8 cellular contexts compared by ENCODE assay signal in genomic region chr17:75979705-75980187, GRCh38. TPM values are rescaled to one million over a fixed set of nuclear protein-coding genes. Genes with fewer than 3 reads are reported as not detected.
DNase-seq lines count a peak whose midpoint lies in the region; ATAC-seq, FAIRE-seq and TF ChIP-seq lines count a peak whose summit lies in the region.

No MANE protein-coding gene starts in this region.

- CTCF ChIA-PET in GM10248 (lab: Yijun Ruan, JAX) = interaction anchor here (1.1 to 1.5 kb wide), 2 partner anchors 12 to 20 kb away, joined by 5 read pairs; partner anchors contain the start of gene CDK3

- WGBS in iPS DF 6.9 (ENCODE audit: insufficient coverage, insufficient read length) = no CpG with 5 or more reads among the region's 19 CpGs
- WGBS in smooth muscle cell (ENCODE audit: low lambda C conversion rate) = 3% methylated on average over 19 of the region's 19 CpGs

- no peaks in the 10 kb centered on the region for H3K36me3 ChIP-seq in iPS DF 6.9 (ENCODE audit: control insufficient read depth, insufficient read depth, low read length)
- H3K36me3 ChIP-seq in smooth muscle cell (ENCODE audit: low read depth) = no peaks in the 10 kb centered on the region

- TF ChIP-seq CTCF in smooth muscle cell (IDR thresholded peaks at IDR 0.05; ENCODE audit: borderline replicate concordance, insufficient read depth, poor library complexity, severe bottlenecking) (no peak), GM10248 (IDR thresholded peaks at IDR 0.05; ENCODE audit: control extremely low read depth, extremely low read depth, low read depth, missing control alignments) (no peak)

- H3K27me3 Mint-ChIP-seq in activated naive CD8-positive, alpha-beta T cell = no peaks in the 10 kb centered on the region

- DNase-seq in iPS DF 6.9 (ENCODE audit: low read depth, low spot score) (no peak), smooth muscle cell (lab: John Stamatoyannopoulos, UW; ENCODE audit: unreplicated experiment) (no peak), GM10248 (ENCODE audit: extremely low spot score) (no peak), RCC 7860 (ENCODE audit: low spot score) (no peak)

- H3K9me3 Mint-ChIP-seq in activated naive CD8-positive, alpha-beta T cell (ENCODE audit: low read depth) = no peaks in the 10 kb centered on the region

- no peaks in the 10 kb centered on the region for H3K27me3 ChIP-seq in iPS DF 6.9 (ENCODE audit: control insufficient read depth, insufficient read depth, low read length)
- no peaks in the 10 kb centered on the region for H3K27me3 ChIP-seq in smooth muscle cell (ENCODE audit: low read depth)

- peaks cover 38% of the 10 kb centered on the region for H3K4me1 Mint-ChIP-seq in activated naive CD8-positive, alpha-beta T cell (ENCODE audit: low read depth)

- no peaks in the 10 kb centered on the region for H3K9me3 ChIP-seq in iPS DF 6.9 (ENCODE audit: control insufficient read depth, insufficient read depth, low read length)
- H3K9me3 ChIP-seq in smooth muscle cell (replicated peaks; ENCODE audit: low read depth) = no peaks in the 10 kb centered on the region

- H3K79me2 ChIP-seq in smooth muscle cell (ENCODE audit: low read depth) = peaks cover 36% of the 10 kb centered on the region

- peaks cover 26% of the 10 kb centered on the region for H4K20me1 ChIP-seq in smooth muscle cell (ENCODE audit: low read depth)

- peak overlapping the region; percentile 99 for H3K9ac ChIP-seq in smooth muscle cell (ENCODE audit: low read depth)

- H2AFZ ChIP-seq in smooth muscle cell (ENCODE audit: low read depth) = no peak overlapping the region

- no peak for FAIRE-seq in RCC 7860 (lab: Jason Lieb, UNC)

- H3F3A ChIP-seq in smooth muscle cell (ENCODE audit: low read depth) = peaks cover 23% of the 10 kb centered on the region

- H3K4me3 Mint-ChIP-seq in activated naive CD8-positive, alpha-beta T cell = peak overlapping the region; percentile 99

- H3K4me1 ChIP-seq in iPS DF 6.9 (ENCODE audit: control insufficient read depth, insufficient read depth, low read length) (peaks cover 6% of the 10 kb centered on the region), smooth muscle cell (ENCODE audit: low read depth) (peaks cover 15% of the 10 kb centered on the region)

- POLR2A ChIA-PET in GM10248 (lab: Yijun Ruan, JAX) = interaction anchor here (0.5 to 0.7 kb wide), 2 partner anchors 30 to 64 kb away, joined by 3 to 7 read pairs; no protein-coding TSS in a partner anchor

- H3K4me3 ChIP-seq in iPS DF 6.9 (ENCODE audit: low read length) = peak overlapping the region; percentile 58; the same call in 1 of the 2 replicates
- peak overlapping the region; percentile 74 for H3K4me3 ChIP-seq in smooth muscle cell

- H3K4me2 ChIP-seq in smooth muscle cell = peak overlapping the region; percentile 85

- peak overlapping the region; percentile 100 for H3K27ac Mint-ChIP-seq in activated naive CD8-positive, alpha-beta T cell

- ATAC-seq in GM18498 (IDR thresholded peaks at IDR 0.05; ENCODE audit: unreplicated experiment) = peak; percentile 9
- ATAC-seq in HG02943 (IDR thresholded peaks at IDR 0.05; ENCODE audit: low read depth, unreplicated experiment) = peak; percentile 22
- ATAC-seq in GM21360 (IDR thresholded peaks at IDR 0.05; ENCODE audit: unreplicated experiment) = no peak

- H3K27ac ChIP-seq in iPS DF 6.9 (ENCODE audit: low read length) (peak overlapping the region; percentile 52), smooth muscle cell (ENCODE audit: low read depth) (peak overlapping the region; percentile 100)

- H3K36me3 Mint-ChIP-seq in activated naive CD8-positive, alpha-beta T cell = peaks cover 2% of the 10 kb centered on the region

RNA-seq across cellular contexts. Expression of gene TEN1, which starts 0.7 kb away (rescaled TPM):
- total RNA-seq in smooth muscle cell = 4.2 and 15.5 TPM in 2 replicates
- polyA plus RNA-seq in smooth muscle cell = 19.2 and 25.6 TPM in 2 replicates

RNA-seq across cellular contexts. Expression of gene ACOX1, which starts 0.8 kb away (rescaled TPM):
- 35.3 and 46.7 TPM in 2 replicates for total RNA-seq in smooth muscle cell
- polyA plus RNA-seq in smooth muscle cell = 25.9 and 30.2 TPM in 2 replicates

RNA-seq across cellular contexts. Expression of gene CDK3, which starts 20.9 kb away (rescaled TPM):
- total RNA-seq in smooth muscle cell = 1.0 and 1.2 TPM in 2 replicates
- 3.9 and 10.2 TPM in 2 replicates for polyA plus RNA-seq in smooth muscle cell

RNA-seq across cellular contexts. Expression of gene FBF1, which starts 38.9 kb away (rescaled TPM):
- total RNA-seq in smooth muscle cell = 8.4 and 21.8 TPM in 2 replicates
- 4.6 and 8.2 TPM in 2 replicates for polyA plus RNA-seq in smooth muscle cell

RNA-seq across cellular contexts. Expression of gene EVPL, which starts 47.4 kb away (rescaled TPM):
- total RNA-seq in smooth muscle cell = 1.6 and 1.9 TPM in 2 replicates
- polyA plus RNA-seq in smooth muscle cell = 0.77 and 2.0 TPM in 2 replicates
